In genomic region chr11:62666259-62666926, GRCh38 we compare ENCODE assay signal across 8 cellular contexts. TPM values are rescaled to one million over a fixed set of nuclear protein-coding genes. Genes with fewer than 3 reads are reported as not detected.
A peak's percentile ranks its signal among the peaks of the same experiment; 100 is the strongest.
DNase-seq lines count a peak whose midpoint lies in the region; ATAC-seq, FAIRE-seq and TF ChIP-seq lines count a peak whose summit lies in the region.

No MANE protein-coding gene starts in this region.

- no peaks in the 10 kb centered on the region for H3K27me3 ChIP-seq in AG04450 (ENCODE audit: control insufficient read depth, insufficient read depth, low read length)
- H3K27me3 ChIP-seq in bronchial epithelial cell (ENCODE audit: control insufficient read depth, insufficient read depth, low read length) = no peaks in the 10 kb centered on the region
- no peaks in the 10 kb centered on the region for H3K27me3 ChIP-seq in mucosa of stomach (ENCODE audit: control insufficient read depth, insufficient read depth, low read length)

- ATAC-seq in HG03196 (IDR thresholded peaks at IDR 0.05; ENCODE audit: unreplicated experiment) = no peak

- H3K36me3 ChIP-seq in bronchial epithelial cell (ENCODE audit: control insufficient read depth, insufficient read depth, low read length) = peaks cover 12% of the 10 kb centered on the region
- H3K36me3 ChIP-seq in mucosa of stomach (ENCODE audit: control insufficient read depth, insufficient read depth, low read length) = peaks cover 11% of the 10 kb centered on the region

- H3K9me3 ChIP-seq in AG04450 (ENCODE audit: control insufficient read depth, insufficient read depth, low read length) (peaks cover 4% of the 10 kb centered on the region; the same call in 1 of the 2 replicates), mucosa of stomach (ENCODE audit: control insufficient read depth, low read length) (no peaks in the 10 kb centered on the region)

- H3K4me3 ChIP-seq in AG04450 (ENCODE audit: low read depth, low read length) (peak overlapping the region; percentile 96), bronchial epithelial cell (ENCODE audit: low read depth, low read length) (peak overlapping the region; percentile 80), mucosa of stomach (ENCODE audit: low read length) (peak overlapping the region; percentile 96)
- peak overlapping the region; percentile 65 for H3K4me3 ChIP-seq in Jurkat, Clone E6-1 (ENCODE audit: low read length)

- TF ChIP-seq CTCF in AG04450 (IDR thresholded peaks at IDR 0.05; ENCODE audit: low read depth, low read length) (no peak), bronchial epithelial cell (IDR thresholded peaks at IDR 0.05; ENCODE audit: insufficient read depth, low read length, severe bottlenecking) (no peak)

- DNase-seq in AG04450 (ENCODE audit: low read depth, low spot score) (no peak), bronchial epithelial cell (ENCODE audit: low read depth) (no peak), kidney tubule cell (ENCODE audit: low spot score) (no peak), NCI-H748 treated with DMSO at 0.1 percent for 48 hours (lab: John Stamatoyannopoulos, UW) (no peak), SIG-M5 (lab: John Stamatoyannopoulos, UW) (no peak)
- no peak for DNase-seq in Jurkat, Clone E6-1 (ENCODE audit: low read depth, low spot score)

- FAIRE-seq in bronchial epithelial cell (lab: Jason Lieb, UNC) = no peak

- POLR2A ChIA-PET in AG04450 (lab: Yijun Ruan, JAX) = interaction anchor here (0.6 to 4.2 kb wide), 22 partner anchors 14 to 554 kb away, joined by 3 to 150 read pairs (median 16); partner anchors contain the start of genes B3GAT3, EEF1G, HNRNPUL2 and INTS5

- CTCF ChIA-PET in AG04450 (lab: Charles Lee) = interaction anchor here (0.8 to 2.3 kb wide), 2 partner anchors 14 to 55 kb away, joined by 3 to 11 read pairs; no protein-coding TSS in a partner anchor

- peak overlapping the region; percentile 90 for H3K27ac ChIP-seq in AG04450 (ENCODE audit: low read depth, low read length)

- peak overlapping the region; percentile 79 for H3K9ac ChIP-seq in mucosa of stomach (ENCODE audit: low read length)

- peaks cover 36% of the 10 kb centered on the region for H3K4me1 ChIP-seq in mucosa of stomach (ENCODE audit: control insufficient read depth, insufficient read depth, low read length)

RNA-seq across cellular contexts. Expression of gene CSKMT, which starts 1.3 kb away (rescaled TPM):
- 4.6 and 4.7 TPM in 2 replicates for polyA plus RNA-seq in AG04450 (2011; rRNA removed)
- 19.3 and 22.0 TPM in 2 replicates for polyA minus RNA-seq in AG04450 (2011; rRNA and poly(A)+ RNA removed)
- 18.9 TPM for polyA plus RNA-seq in Jurkat, Clone E6-1 (2012; ENCODE audit: insufficient read depth, insufficient read length)
- 12.3 and 21.3 TPM in 2 replicates for total RNA-seq in bronchial epithelial cell

RNA-seq across cellular contexts. Expression of gene C11orf98, which starts 1.4 kb away (rescaled TPM):
- 38.8 and 43.6 TPM in 2 replicates for polyA plus RNA-seq in AG04450 (2011; rRNA removed)
- 5.2 and 5.7 TPM in 2 replicates for polyA minus RNA-seq in AG04450 (2011; rRNA and poly(A)+ RNA removed)
- polyA plus RNA-seq in Jurkat, Clone E6-1 (2012; ENCODE audit: insufficient read depth, insufficient read length) = 187 TPM
- total RNA-seq in bronchial epithelial cell = 79.5 and 83.7 TPM in 2 replicates

RNA-seq across cellular contexts. Expression of gene UQCC3, which starts 5.1 kb away (rescaled TPM):
- polyA plus RNA-seq in AG04450 (2011; rRNA removed) = 5.4 and 6.2 TPM in 2 replicates
- polyA minus RNA-seq in AG04450 (2011; rRNA and poly(A)+ RNA removed) = 1.1 and 2.2 TPM in 2 replicates
- polyA plus RNA-seq in Jurkat, Clone E6-1 (2012; ENCODE audit: insufficient read depth, insufficient read length) = 11.6 TPM
- total RNA-seq in bronchial epithelial cell = 27.9 and 29.4 TPM in 2 replicates

RNA-seq across cellular contexts. Expression of gene LBHD1, which starts 5.7 kb away (rescaled TPM):
- polyA plus RNA-seq in AG04450 (2011; rRNA removed) = 2.4 and 3.2 TPM in 2 replicates
- 2.5 and 3.5 TPM in 2 replicates for polyA minus RNA-seq in AG04450 (2011; rRNA and poly(A)+ RNA removed)
- 31.7 TPM for polyA plus RNA-seq in Jurkat, Clone E6-1 (2012; ENCODE audit: insufficient read depth, insufficient read length)
- total RNA-seq in bronchial epithelial cell = 0.77 and 1.1 TPM in 2 replicates

RNA-seq across cellular contexts. Expression of gene UBXN1, which starts 12.5 kb away (rescaled TPM):
- polyA plus RNA-seq in AG04450 (2011; rRNA removed) = 92.8 and 100 TPM in 2 replicates
- polyA minus RNA-seq in AG04450 (2011; rRNA and poly(A)+ RNA removed) = 48.8 and 54.0 TPM in 2 replicates
- 350 TPM for polyA plus RNA-seq in Jurkat, Clone E6-1 (2012; ENCODE audit: insufficient read depth, insufficient read length)
- total RNA-seq in bronchial epithelial cell = 176 and 227 TPM in 2 replicates
